In genomic region chr5:36724429-36725332, GRCh38 we compare ENCODE assay signal across 8 cellular contexts.
DNase-seq lines count a peak whose midpoint lies in the region; ATAC-seq, FAIRE-seq and TF ChIP-seq lines count a peak whose summit lies in the region.

No MANE protein-coding gene starts in this region.

- H3K36me3 ChIP-seq in H7 (replicated peaks; ENCODE audit: control insufficient read depth, insufficient read depth, low read length), result no peaks in the 10 kb centered on the region

- H3K27ac Mint-ChIP-seq in type B pancreatic cell, result no peak overlapping the region

- no peak overlapping the region for H3K4me3 ChIP-seq in H7 (ENCODE audit: insufficient read depth, low read depth, low read length)

- no peak for TF ChIP-seq CTCF in type B pancreatic cell (conservative IDR thresholded peaks at IDR 0.05)

- H3K27me3 Mint-ChIP-seq in type B pancreatic cell, result peaks cover 18% of the 10 kb centered on the region

- DNase-seq in H7 (peak; percentile 65), KBM-7 (peak; percentile 95), iPS-NIHi11 (ENCODE audit: low spot score) (peak; percentile 68), urothelium cell line (ENCODE audit: low spot score) (peak; percentile 26), type B pancreatic cell (ENCODE audit: extremely low spot score, unreplicated experiment) (no peak), NCI-H524 treated with DMSO at 0.1 percent for 48 hours (lab: John Stamatoyannopoulos, UW) (no peak)
- DNase-seq in activated CD4-positive, alpha-beta T cell treated with anti-CD3 and anti-CD28 coated beads, Interleukin-2, amount 50 U/mL, for 1 hour, result peak; percentile 17

- H3K4me3 Mint-ChIP-seq in type B pancreatic cell, result no peak overlapping the region

- no peaks in the 10 kb centered on the region for H3K36me3 Mint-ChIP-seq in type B pancreatic cell

- H3K9me3 Mint-ChIP-seq in type B pancreatic cell, result no peaks in the 10 kb centered on the region

- peak; percentile 63 for ATAC-seq in GM18861 (IDR thresholded peaks at IDR 0.05; ENCODE audit: unreplicated experiment)

- H3K27me3 ChIP-seq in H7 (ENCODE audit: control insufficient read depth, insufficient read depth, low read length), result no peaks in the 10 kb centered on the region

- in situ Hi-C loops in KBM-7 (cut with MboI; ENCODE audit: low pct_unique_long_range_greater_than_20kb, low sequenced_read_pairs), result loop anchor here (25.0 kb wide), 1 partner anchor 138 kb away; no protein-coding TSS in a partner anchor

- no peaks in the 10 kb centered on the region for H3K4me1 Mint-ChIP-seq in type B pancreatic cell (ENCODE audit: unreplicated experiment)

- FAIRE-seq in urothelium cell line (lab: Jason Lieb, UNC), result no peak

Comparison
In these comparisons a context has a peak if more than half of its experiments do, and no peak if none do; other contexts are left out.
1. DNase-seq: peak in H7 (single experiment), KBM-7 (single experiment), activated CD4-positive, alpha-beta T cell treated with anti-CD3 and anti-CD28 coated beads, Interleukin-2, amount 50 U/mL, for 1 hour (single experiment), iPS-NIHi11 (single experiment) and urothelium cell line (single experiment); none in type B pancreatic cell (single experiment) and NCI-H524 treated with DMSO at 0.1 percent for 48 hours (single experiment).